Comparison of ENCODE assay signal across 24 cellular contexts in genomic region chr3:105850593-105850992, GRCh38.
"Had no signal": no experiment of that assay in that cellular context is flagged by ENCODE, and none has a peak within 500 bp of the region (broad histone marks: within the 10 kb centered on the region; RNA-seq: fewer than 3 reads in every experiment).

No MANE protein-coding gene starts in this region.

- H3K36me3 ChIP-seq: prostate gland had no signal

- H3K9me3 ChIP-seq: left ventricle myocardium inferior, mucosa of descending colon, neutrophil, pancreas, prostate gland, sigmoid colon, transverse colon had no signal

- H3K4me3 Mint-ChIP-seq: activated CD4-positive, alpha-beta memory T cell treated with anti-CD3 and anti-CD28 coated beads, Interleukin-2, amount 10 ng/mL, durations not matched to agents 7 days and 5 days; activated CD4-positive, alpha-beta T cell treated with anti-CD3 and anti-CD28 coated beads, Interleukin-2, amount 10 ng/mL, durations not matched to agents 7 days and 5 days; activated T-helper 17 cell treated with anti-CD3 and anti-CD28 coated beads, Interleukin-2, amount 50 U/mL, for 72 hours; nephron progenitor cell; stimulated activated naive B cell treated with anti-CD40 and anti-IgM and Interleukin-4, amounts not matched to agents 10 μg/mL and 1 μg/mL and 100 μg/mL, for 72 hours; WTC11 had no signal

- H3K27me3 Mint-ChIP-seq: activated CD4-positive, alpha-beta memory T cell treated with anti-CD3 and anti-CD28 coated beads, Interleukin-2, amount 10 ng/mL, durations not matched to agents 7 days and 5 days; activated CD4-positive, alpha-beta T cell treated with anti-CD3 and anti-CD28 coated beads, Interleukin-2, amount 10 ng/mL, durations not matched to agents 7 days and 5 days; activated T-helper 17 cell treated with anti-CD3 and anti-CD28 coated beads, Interleukin-2, amount 50 U/mL, for 72 hours; stimulated activated naive B cell treated with anti-CD40 and anti-IgM and Interleukin-4, amounts not matched to agents 10 μg/mL and 1 μg/mL and 100 μg/mL, for 72 hours had no signal

- H3K27me3 ChIP-seq: neutrophil, pancreas, sigmoid colon, transverse colon had no signal

- H3K4me3 ChIP-seq: left ventricle myocardium inferior, lung, mucosa of descending colon, pancreas, prostate gland, sigmoid colon, transverse colon had no signal

- H3K9me3 Mint-ChIP-seq: activated CD4-positive, alpha-beta T cell treated with anti-CD3 and anti-CD28 coated beads, Interleukin-2, amount 10 ng/mL, durations not matched to agents 7 days and 5 days; activated T-helper 17 cell treated with anti-CD3 and anti-CD28 coated beads, Interleukin-2, amount 50 U/mL, for 72 hours; nephron progenitor cell; stimulated activated naive B cell treated with anti-CD40 and anti-IgM and Interleukin-4, amounts not matched to agents 10 μg/mL and 1 μg/mL and 100 μg/mL, for 72 hours; WTC11 had no signal

- H3K4me1 ChIP-seq: prostate gland had no signal

- ATAC-seq: activated naive CD4-positive, alpha-beta T cell treated with anti-CD3 and anti-CD28 coated beads, Interleukin-2, amount 50 U/mL, for 72 hours; activated T-helper 17 cell treated with anti-CD3 and anti-CD28 coated beads, Interleukin-2, amount 50 U/mL, for 72 hours; mucosa of descending colon; pancreas; SK-N-SH treated with all-trans-retinoic acid at 6 μM for 48 hours; WTC11 had no signal

- DNase-seq: activated CD4-positive, alpha-beta memory T cell treated with anti-CD3 and anti-CD28 coated beads, Interleukin-2, amount 10 ng/mL, durations not matched to agents 7 days and 5 days; activated CD4-positive, alpha-beta T cell treated with anti-CD3 and anti-CD28 coated beads for 1 hour; activated CD4-positive, alpha-beta T cell treated with anti-CD3 and anti-CD28 coated beads, Interleukin-2, amount 10 ng/mL, durations not matched to agents 7 days and 5 days; activated gamma-delta T cell treated with Interleukin-2 at 50 U/mL for 16 hours; dermis blood vessel endothelial cell; effector CD8-positive, alpha-beta T cell; islet precursor cell; left ventricle myocardium inferior; mucosa of descending colon; nephron progenitor cell; pancreas; retina; sigmoid colon; small intestine; stimulated activated CD4-positive, alpha-beta T cell treated with anti-CD3 and anti-CD28 coated beads, Interleukin-4, amount 100 ng/mL, for 24 hours; stimulated activated naive B cell treated with anti-CD40 and anti-IgM and Interleukin-4, amounts not matched to agents 10 μg/mL and 1 μg/mL and 100 μg/mL, for 72 hours; transverse colon had no signal

- H3K27ac ChIP-seq: neutrophil, pancreas, prostate gland, sigmoid colon, transverse colon had no signal

- H3K27ac Mint-ChIP-seq: activated CD4-positive, alpha-beta memory T cell treated with anti-CD3 and anti-CD28 coated beads, Interleukin-2, amount 10 ng/mL, durations not matched to agents 7 days and 5 days; activated CD4-positive, alpha-beta T cell treated with anti-CD3 and anti-CD28 coated beads, Interleukin-2, amount 10 ng/mL, durations not matched to agents 7 days and 5 days; activated naive CD4-positive, alpha-beta T cell treated with anti-CD3 and anti-CD28 coated beads, Interleukin-2, amount 50 U/mL, for 72 hours; activated T-helper 17 cell treated with anti-CD3 and anti-CD28 coated beads, Interleukin-2, amount 50 U/mL, for 72 hours; nephron progenitor cell; stimulated activated naive B cell treated with anti-CD40 and anti-IgM and Interleukin-4, amounts not matched to agents 10 μg/mL and 1 μg/mL and 100 μg/mL, for 72 hours; WTC11 had no signal
